16 cellular contexts compared by ENCODE assay signal in genomic region chr19:28472111-28472510, GRCh38.
"Had no signal": no experiment of that assay in that cellular context is flagged by ENCODE, and none has a peak within 500 bp of the region (broad histone marks: within the 10 kb centered on the region; RNA-seq: fewer than 3 reads in every experiment).

No MANE protein-coding gene starts in this region.

- H3K9me3 ChIP-seq: ascending aorta, pancreas, thyroid gland had no signal

- H3K36me3 ChIP-seq: ascending aorta, pancreas, thyroid gland had no signal

- H3K4me1 Mint-ChIP-seq: activated CD4-positive, alpha-beta memory T cell treated with anti-CD3 and anti-CD28 coated beads, Interleukin-2, amount 10 ng/mL, durations not matched to agents 7 days and 5 days had no signal

- ATAC-seq: activated T-cell treated with anti-CD3 and anti-CD28 coated beads, Interleukin-2, amount 50 U/mL, for 72 hours; stimulated activated effector memory CD8-positive, alpha-beta T cell treated with anti-CD3 and anti-CD28 coated beads, Interleukin-12 subunit alpha, Interleukin-12 subunit beta, amount 100 ng/mL, for 72 hours had no signal

- H3K36me3 Mint-ChIP-seq: activated naive CD8-positive, alpha-beta T cell treated with anti-CD3 and anti-CD28 coated beads, Interleukin-2, amount 10 ng/mL, durations not matched to agents 7 days and 5 days; stimulated activated effector memory CD8-positive, alpha-beta T cell treated with anti-CD3 and anti-CD28 coated beads, Interleukin-12 subunit alpha, Interleukin-12 subunit beta, amount 100 ng/mL, for 72 hours had no signal

- H3K27ac ChIP-seq: ascending aorta, pancreas, skin epidermis, thyroid gland, VCaP had no signal

- H3K27ac Mint-ChIP-seq: activated CD4-positive, alpha-beta memory T cell treated with anti-CD3 and anti-CD28 coated beads, Interleukin-2, amount 10 ng/mL, durations not matched to agents 7 days and 5 days; activated naive CD8-positive, alpha-beta T cell treated with anti-CD3 and anti-CD28 coated beads, Interleukin-2, amount 10 ng/mL, durations not matched to agents 7 days and 5 days; activated T-cell treated with anti-CD3 and anti-CD28 coated beads, Interleukin-2, amount 50 U/mL, for 72 hours; stimulated activated effector memory CD8-positive, alpha-beta T cell treated with anti-CD3 and anti-CD28 coated beads, Interleukin-12 subunit alpha, Interleukin-12 subunit beta, amount 100 ng/mL, for 72 hours had no signal

- H3K27me3 ChIP-seq: ascending aorta, pancreas, thyroid gland had no signal

- H3K4me1 ChIP-seq: ascending aorta, pancreas had no signal

- H3K27me3 Mint-ChIP-seq: activated CD4-positive, alpha-beta memory T cell treated with anti-CD3 and anti-CD28 coated beads, Interleukin-2, amount 10 ng/mL, durations not matched to agents 7 days and 5 days; central memory CD8-positive, alpha-beta T cell had no signal

- H3K4me3 Mint-ChIP-seq: activated CD4-positive, alpha-beta memory T cell treated with anti-CD3 and anti-CD28 coated beads, Interleukin-2, amount 10 ng/mL, durations not matched to agents 7 days and 5 days; activated naive CD8-positive, alpha-beta T cell treated with anti-CD3 and anti-CD28 coated beads, Interleukin-2, amount 10 ng/mL, durations not matched to agents 7 days and 5 days; activated T-cell treated with anti-CD3 and anti-CD28 coated beads, Interleukin-2, amount 50 U/mL, for 72 hours; central memory CD8-positive, alpha-beta T cell; neural crest cell; stimulated activated effector memory CD8-positive, alpha-beta T cell treated with anti-CD3 and anti-CD28 coated beads, Interleukin-12 subunit alpha, Interleukin-12 subunit beta, amount 100 ng/mL, for 72 hours had no signal

- H3K9me3 Mint-ChIP-seq: activated CD4-positive, alpha-beta memory T cell treated with anti-CD3 and anti-CD28 coated beads, Interleukin-2, amount 10 ng/mL, durations not matched to agents 7 days and 5 days; activated naive CD8-positive, alpha-beta T cell treated with anti-CD3 and anti-CD28 coated beads, Interleukin-2, amount 10 ng/mL, durations not matched to agents 7 days and 5 days; activated T-cell treated with anti-CD3 and anti-CD28 coated beads, Interleukin-2, amount 50 U/mL, for 72 hours; central memory CD8-positive, alpha-beta T cell; neural crest cell; stimulated activated effector memory CD8-positive, alpha-beta T cell treated with anti-CD3 and anti-CD28 coated beads, Interleukin-12 subunit alpha, Interleukin-12 subunit beta, amount 100 ng/mL, for 72 hours had no signal

- H3K4me3 ChIP-seq: ascending aorta, pancreas, skin epidermis, thyroid gland had no signal

- DNase-seq: activated CD4-positive, alpha-beta memory T cell treated with anti-CD3 and anti-CD28 coated beads, Interleukin-2, amount 10 ng/mL, durations not matched to agents 7 days and 5 days; activated CD8-positive, alpha-beta memory T cell treated with anti-CD3 and anti-CD28 coated beads, Interleukin-2, amount 50 U/mL, for 4 hours; activated gamma-delta T cell treated with Interleukin-2 at 50 U/mL for 16 hours; activated naive CD8-positive, alpha-beta T cell treated with anti-CD3 and anti-CD28 coated beads, Interleukin-2, amount 10 ng/mL, durations not matched to agents 7 days and 5 days; activated T-cell treated with anti-CD3 and anti-CD28 coated beads, Interleukin-2, amount 50 U/mL, for 72 hours; dermis blood vessel endothelial cell; hypothalamus; kidney glomerular epithelial cell; pancreas; thyroid gland had no signal
